Comparison of ENCODE assay signal across 1 cellular context in genomic region chr16:79054593-79054992, GRCh38.
TF ChIP-seq lines count a peak whose summit lies in the region.

No MANE protein-coding gene starts in this region.

TF ChIP-seq in HepG2, 621 proteins besides CTCF, POLR2A, EP300 and RAD21 (continued from another document):
- TF ChIP-seq ZNF550 (CRISPR knock-in tag; IDR thresholded peaks at IDR 0.05; ENCODE audit: borderline replicate concordance) (no peak), U2AF1 (optimal IDR thresholded peaks at IDR 0.05; ENCODE audit: low read depth, low read length) (no peak), NR2F6 (IDR thresholded peaks at IDR 0.05) (peak; percentile 54), NR2F6 (CRISPR knock-in tag; IDR thresholded peaks at IDR 0.05) (peak; percentile 59; the same call in 1 of the 2 replicates), NR3C1 (CRISPR knock-in tag; IDR thresholded peaks at IDR 0.05) (no peak), PPARG (CRISPR knock-in tag; conservative IDR thresholded peaks at IDR 0.05) (peak; percentile 96), ZNF142 (CRISPR knock-in tag; IDR thresholded peaks at IDR 0.05) (no peak), NAIF1 (CRISPR knock-in tag; IDR thresholded peaks at IDR 0.05; ENCODE audit: borderline replicate concordance) (no peak), ZNF136 (CRISPR knock-in tag; IDR thresholded peaks at IDR 0.05; ENCODE audit: low read depth) (no peak)
- TF ChIP-seq, protein P1, sequence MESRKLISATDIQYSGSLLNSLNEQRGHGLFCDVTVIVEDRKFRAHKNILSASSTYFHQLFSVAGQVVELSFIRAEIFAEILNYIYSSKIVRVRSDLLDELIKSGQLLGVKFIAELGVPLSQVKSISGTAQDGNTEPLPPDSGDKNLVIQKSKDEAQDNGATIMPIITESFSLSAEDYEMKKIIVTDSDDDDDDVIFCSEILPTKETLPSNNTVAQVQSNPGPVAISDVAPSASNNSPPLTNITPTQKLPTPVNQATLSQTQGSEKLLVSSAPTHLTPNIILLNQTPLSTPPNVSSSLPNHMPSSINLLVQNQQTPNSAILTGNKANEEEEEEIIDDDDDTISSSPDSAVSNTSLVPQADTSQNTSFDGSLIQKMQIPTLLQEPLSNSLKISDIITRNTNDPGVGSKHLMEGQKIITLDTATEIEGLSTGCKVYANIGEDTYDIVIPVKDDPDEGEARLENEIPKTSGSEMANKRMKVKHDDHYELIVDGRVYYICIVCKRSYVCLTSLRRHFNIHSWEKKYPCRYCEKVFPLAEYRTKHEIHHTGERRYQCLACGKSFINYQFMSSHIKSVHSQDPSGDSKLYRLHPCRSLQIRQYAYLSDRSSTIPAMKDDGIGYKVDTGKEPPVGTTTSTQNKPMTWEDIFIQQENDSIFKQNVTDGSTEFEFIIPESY (CRISPR knock-in tag; IDR thresholded peaks at IDR 0.05) = no peak
